In the genomic region with DNA sequence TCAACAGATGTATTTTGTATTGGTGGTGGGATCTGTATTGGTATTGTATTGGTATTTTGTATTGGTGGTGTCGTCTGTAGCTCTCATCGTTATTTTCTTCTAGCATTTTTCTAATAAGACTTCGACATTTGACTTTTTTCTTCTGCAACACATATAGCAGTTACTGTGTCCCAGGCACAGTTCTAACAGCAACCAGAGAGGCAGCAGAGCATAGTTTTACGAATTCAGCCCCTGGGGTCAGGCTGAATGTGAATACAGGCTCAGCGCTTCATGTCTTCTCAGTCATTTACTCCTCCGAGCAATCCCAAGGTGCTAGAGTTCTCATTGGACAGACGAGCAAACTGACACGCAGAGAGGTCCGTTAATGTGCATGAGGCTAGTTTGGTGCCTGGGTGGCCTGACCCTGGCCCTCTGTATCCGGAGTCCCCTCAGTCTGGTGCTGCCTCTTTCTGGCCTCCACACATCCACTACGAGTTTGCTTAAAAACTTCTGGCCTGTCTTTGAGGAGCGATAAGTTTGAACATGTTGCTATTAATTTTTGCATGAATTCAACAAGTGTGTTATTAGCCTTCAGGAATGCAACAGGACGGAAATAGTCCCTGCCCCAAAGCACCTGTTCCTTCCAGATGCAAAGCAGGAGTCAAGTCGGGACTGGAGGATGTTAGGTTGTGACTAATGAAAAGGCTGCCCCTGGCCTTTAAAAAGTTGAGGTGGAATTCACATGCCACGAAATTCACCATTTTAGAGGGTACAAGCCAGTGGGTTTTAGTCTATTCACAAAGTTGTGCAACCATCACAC, we compare ENCODE assay signal across 22 cellular contexts.
A peak's percentile ranks its signal among the peaks of the same experiment; 100 is the strongest.
DNase-seq lines count a peak whose midpoint lies in the region; TF ChIP-seq lines count a peak whose summit lies in the region.
"Had no signal": no experiment of that assay in that cellular context is flagged by ENCODE, and none has a peak within 500 bp of the region (broad histone marks: within the 10 kb centered on the region; RNA-seq: fewer than 3 reads in every experiment).

No MANE protein-coding gene starts in this region.

- H3K9me3 ChIP-seq in esophagus squamous epithelium = no peaks in the 10 kb centered on the region
- no peaks in the 10 kb centered on the region for H3K9me3 ChIP-seq in suprapubic skin
- no peaks in the 10 kb centered on the region for H3K9me3 ChIP-seq in WERI-Rb-1 (ENCODE audit: severe bottlenecking)
- H3K9me3 ChIP-seq: Caco-2 had no signal

- H3K4me3 ChIP-seq in H7 (ENCODE audit: insufficient read depth, low read depth, low read length) = no peak overlapping the region
- no peak overlapping the region for H3K4me3 ChIP-seq in esophagus squamous epithelium
- no peak overlapping the region for H3K4me3 ChIP-seq in suprapubic skin
- H3K4me3 ChIP-seq in WERI-Rb-1 (ENCODE audit: low read depth, low read length) = no peak overlapping the region
- H3K4me3 ChIP-seq: GM12878 had no signal

- peak; percentile 63 for DNase-seq in H7
- DNase-seq in RWPE1 (ENCODE audit: low spot score) = peak; percentile 22
- DNase-seq in esophagus squamous epithelium (lab: John Stamatoyannopoulos, UW) = no peak
- DNase-seq in suprapubic skin (ENCODE audit: low spot score in 2 of 2) = no peak
- no peak for DNase-seq in activated CD4-positive, alpha-beta T cell treated with anti-CD3 and anti-CD28 coated beads, Interleukin-2, amount 50 U/mL, for 1 hour
- DNase-seq in NCI-H510A (lab: John Stamatoyannopoulos, UW) = no peak
- DNase-seq in WERI-Rb-1 = no peak
- DNase-seq: Caco-2; CD8-positive, alpha-beta T cell; DMS 273 treated with DMSO at 0.1 percent for 48 hours; DMS79; EL; GDM1; Karpas-422; NCI-H1092 treated with DMSO at 0.1 percent for 48 hours; NCI-H1436 treated with DMSO at 0.1 percent for 48 hours; NCI-H187 treated with DMSO at 0.1 percent for 48 hours; NCI-H524 treated with DMSO at 0.1 percent for 48 hours; RPMI8226; SHP77 had no signal

- no peak for TF ChIP-seq EP300 in suprapubic skin (IDR thresholded peaks at IDR 0.05)

- H3K4me1 ChIP-seq in esophagus squamous epithelium = peaks cover 0 to 31% (median 0%) of the 10 kb centered on the region in 3 donors
- peaks cover 16% of the 10 kb centered on the region for H3K4me1 ChIP-seq in suprapubic skin
- H3K4me1 ChIP-seq: Caco-2 had no signal

- POLR2A ChIA-PET in RWPE1 (lab: Yijun Ruan, JAX; ENCODE audit: low non-redundant PET) = no interaction called here

- WGBS in esophagus squamous epithelium, 2 donors = 42 to 69% methylated on average over 15 of the region's 15 CpGs
- WGBS in suprapubic skin = 69% methylated on average over 15 of the region's 15 CpGs

- TF ChIP-seq CTCF in RWPE1 (conservative IDR thresholded peaks at IDR 0.05; ENCODE audit: low read depth) (no peak), esophagus squamous epithelium (IDR thresholded peaks at IDR 0.05) (peak in 1 of 6 experiments; percentile 17), suprapubic skin (IDR thresholded peaks at IDR 0.05) (no peak), WERI-Rb-1 (IDR thresholded peaks at IDR 0.05; ENCODE audit: low read depth, low read length) (no peak)

- no peak overlapping the region for H3K27ac ChIP-seq in RWPE1
- H3K27ac ChIP-seq in esophagus squamous epithelium = peak overlapping the region; percentile 20 to 64 (median 36)
- peak overlapping the region; percentile 32 for H3K27ac ChIP-seq in suprapubic skin
- no peak overlapping the region for H3K27ac ChIP-seq in WERI-Rb-1
- H3K27ac ChIP-seq: C4-2B had no signal

- intact Hi-C loops in esophagus squamous epithelium (cut with DNase I) = no loop called here

- CTCF ChIA-PET in RWPE1 (lab: Yijun Ruan, JAX) = no interaction called here

- no peak for TF ChIP-seq POLR2A in esophagus squamous epithelium (IDR thresholded peaks at IDR 0.05)
- no peak for TF ChIP-seq POLR2A in suprapubic skin (IDR thresholded peaks at IDR 0.05)

- H3K36me3 ChIP-seq in H7 (replicated peaks; ENCODE audit: control insufficient read depth, insufficient read depth, low read length) (no peaks in the 10 kb centered on the region), esophagus squamous epithelium (no peaks in the 10 kb centered on the region), suprapubic skin (no peaks in the 10 kb centered on the region), WERI-Rb-1 (no peaks in the 10 kb centered on the region)

- H3K27me3 ChIP-seq in H7 (ENCODE audit: control insufficient read depth, insufficient read depth, low read length) (no peaks in the 10 kb centered on the region), esophagus squamous epithelium (no peaks in the 10 kb centered on the region), suprapubic skin (no peaks in the 10 kb centered on the region), WERI-Rb-1 (ENCODE audit: insufficient read depth, low read depth, severe bottlenecking) (no peaks in the 10 kb centered on the region)

Comparison
In these comparisons a context has a peak if more than half of its experiments do, and no peak if none do; other contexts are left out.
1. DNase-seq: peak in H7 (single experiment) and RWPE1 (single experiment); none in esophagus squamous epithelium (single experiment), suprapubic skin (0 of 2), activated CD4-positive, alpha-beta T cell treated with anti-CD3 and anti-CD28 coated beads, Interleukin-2, amount 50 U/mL, for 1 hour (single experiment), NCI-H510A (single experiment) and WERI-Rb-1 (single experiment).
2. H3K27ac ChIP-seq: peak in esophagus squamous epithelium (4 of 4) and suprapubic skin (single experiment); none in RWPE1 (single experiment) and WERI-Rb-1 (single experiment).